ENCODE assay signal across 8 cellular contexts in the genomic region with DNA sequence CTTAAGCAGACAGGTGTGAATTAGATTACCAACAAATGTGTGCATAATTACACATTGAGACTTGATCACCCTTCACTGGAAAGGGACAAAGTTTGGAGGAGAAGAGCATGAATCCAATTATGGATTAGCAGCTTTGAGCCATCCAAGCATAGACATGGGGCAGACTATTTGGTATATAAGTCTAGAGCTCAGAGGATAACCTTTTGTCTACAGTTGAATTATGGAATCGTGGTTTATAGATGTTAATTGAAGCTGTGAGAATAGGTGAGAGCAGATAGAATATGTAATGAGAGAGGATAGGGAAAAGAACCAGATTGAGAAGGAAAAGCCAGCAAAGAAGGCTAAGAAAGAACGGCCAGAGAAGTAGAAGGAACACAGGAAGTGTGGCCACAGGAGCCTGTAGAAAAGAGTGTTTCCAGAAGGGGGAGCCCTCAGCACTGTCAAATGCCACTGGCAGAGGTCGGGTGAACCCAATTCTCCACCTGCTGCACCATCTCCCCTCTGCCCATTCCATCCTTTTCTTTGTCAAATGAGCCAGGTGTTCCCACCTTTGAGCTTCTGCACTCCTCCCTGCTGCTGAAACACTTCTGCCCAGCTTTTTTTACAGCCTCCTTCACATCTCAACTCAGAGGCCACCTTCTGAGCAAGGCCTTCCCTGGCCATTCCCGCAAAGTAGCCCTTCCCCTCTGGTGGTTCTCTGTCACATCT. TPM values are rescaled to one million over a fixed set of nuclear protein-coding genes. Genes with fewer than 3 reads are reported as not detected.
DNase-seq lines count a peak whose midpoint lies in the region; ATAC-seq, FAIRE-seq and TF ChIP-seq lines count a peak whose summit lies in the region.

No MANE protein-coding gene starts in this region.

- H3K27me3 ChIP-seq in GM23338 (ENCODE audit: insufficient read depth) = no peaks in the 10 kb centered on the region
- H3K27me3 ChIP-seq in HepG2 (ENCODE audit: control insufficient read depth in 1 of 2, insufficient read depth in 2 of 2, low read length in 2 of 2) = no peaks in the 10 kb centered on the region

- H3K4me2 ChIP-seq in GM23338 = no peak overlapping the region
- no peak overlapping the region for H3K4me2 ChIP-seq in HepG2 (ENCODE audit: low read depth, low read length)

- peak overlapping the region; percentile 66 for H3K27ac Mint-ChIP-seq in GM23338

- H3K4me3 ChIP-seq in GM23338 (no peak overlapping the region), HepG2 (replicated peaks in 1 of 3; ENCODE audit: insufficient read depth in 1 of 3, low read depth in 2 of 3, low read length in 3 of 3) (no peak overlapping the region)

- DNase-seq in AG20443 (ENCODE audit: low spot score) (peak; percentile 78), GM23338 (ENCODE audit: low spot score) (peak; percentile 90), NCI-H2227 treated with DMSO at 0.1 percent for 48 hours (lab: John Stamatoyannopoulos, UW) (peak; percentile 41), cerebellar cortex (ENCODE audit: low spot score) (peak; percentile 77), HepG2 (ENCODE audit: low spot score) (peak; percentile 61)
- peak; percentile 10 to 39 (median 33) for DNase-seq in activated CD4-positive, CD25-positive, alpha-beta regulatory T cell (lab: John Stamatoyannopoulos, UW)
- peak; percentile 21 to 45 for DNase-seq in stimulated activated CD8-positive, alpha-beta memory T cell treated with anti-CD3 and anti-CD28 coated beads, Interleukin-15, amount 100 ng/mL, for 4 hours (ENCODE audit: low read depth in 2 of 2)

- peaks cover 19% of the 10 kb centered on the region for H3K36me3 ChIP-seq in GM23338 (ENCODE audit: insufficient read depth)
- H3K36me3 ChIP-seq in HepG2 (replicated peaks in 1 of 2; ENCODE audit: control insufficient read depth in 1 of 2, insufficient read depth in 2 of 2, low read length in 2 of 2) = peaks cover 37 to 57% of the 10 kb centered on the region in 2 experiments

- FAIRE-seq in HepG2 (lab: Jason Lieb, UNC) = peak; percentile 74

- H3K9ac ChIP-seq in HepG2 (ENCODE audit: insufficient read depth, low read depth, low read length) = no peak overlapping the region

- no peak; a peak in 1 of 4 replicates for TF ChIP-seq POLR2A in HepG2 (IDR thresholded peaks at IDR 0.05; ENCODE audit: insufficient read depth in 1 of 2, low read depth in 2 of 2, low read length in 2 of 2)

- CTCF ChIA-PET in HepG2 (lab: Yijun Ruan, JAX; ENCODE audit: low intra/inter-chr PET ratio, low total read pairs) = interaction anchor here (1.3 to 2.7 kb wide), 3 partner anchors 91 to 171 kb away, joined by 4 to 14 read pairs (median 5); no protein-coding TSS in a partner anchor

- no peaks in the 10 kb centered on the region for H3K9me2 ChIP-seq in GM23338 (ENCODE audit: insufficient read depth)

- H2AFZ ChIP-seq in GM23338 (no peak overlapping the region), HepG2 (ENCODE audit: low read length) (no peak overlapping the region)

- no peak for TF ChIP-seq EP300 in HepG2 (IDR thresholded peaks at IDR 0.05; ENCODE audit: low read depth in 2 of 2, low read length in 2 of 2)
- TF ChIP-seq EP300 in HepG2 (CRISPR knock-in tag; IDR thresholded peaks at IDR 0.05; ENCODE audit: borderline replicate concordance) = no peak

- H3F3A ChIP-seq in GM23338 (replicated peaks; ENCODE audit: low read depth) = peaks cover 7% of the 10 kb centered on the region

- H3K9me3 Mint-ChIP-seq in GM23338 = no peaks in the 10 kb centered on the region

- H3K4me1 ChIP-seq in GM23338 (ENCODE audit: insufficient read depth) (peaks cover 7% of the 10 kb centered on the region; the same call in 1 of the 2 replicates), HepG2 (ENCODE audit: insufficient read depth, low read length) (no peaks in the 10 kb centered on the region)

- TF ChIP-seq CTCF in GM23338 (conservative IDR thresholded peaks at IDR 0.05; ENCODE audit: low read depth in 2 of 2) (peak; percentile 71 to 81), HepG2 (CRISPR knock-in tag; IDR thresholded peaks at IDR 0.05) (peak; percentile 94)

- ATAC-seq in GM23338 (peak; percentile 99), HepG2 (peak; percentile 97), GM19452 (IDR thresholded peaks at IDR 0.05; ENCODE audit: unreplicated experiment) (no peak)

- H3K4me1 Mint-ChIP-seq in GM23338 = peaks cover 4% of the 10 kb centered on the region

- no TSS peak for BruUV-seq in HepG2 (replicated peaks; lab: Mats Ljungman, UMichigan)

- H3K27ac ChIP-seq in GM23338 (ENCODE audit: low read depth) = peak overlapping the region; percentile 83; the same call in 1 of the 2 replicates
- no peak overlapping the region for H3K27ac ChIP-seq in HepG2 (ENCODE audit: extremely low read length, insufficient read depth, low read length)

- POLR2A ChIA-PET in HepG2 (lab: Yijun Ruan, JAX) = interaction anchor here (0.5 to 1.8 kb wide), 4 partner anchors 91 to 147 kb away, joined by 3 to 6 read pairs (median 3); partner anchors contain the start of gene CTSA

- intact Hi-C loops in HepG2 (cut with micrococcal nuclease; ENCODE audit: unreplicated experiment) = loop anchor here (1.0 to 10.0 kb wide), 2 partner anchors 86 to 164 kb away; partner anchors contain the start of genes SPATA25 and ZSWIM1

- H3K4me3 Mint-ChIP-seq in GM23338 = no peak overlapping the region

- no peaks in the 10 kb centered on the region for H3K27me3 Mint-ChIP-seq in GM23338 (ENCODE audit: insufficient read depth, low read depth, poor library complexity)

- peak; percentile 71 for TF ChIP-seq RAD21 in HepG2 (CRISPR knock-in tag; IDR thresholded peaks at IDR 0.05)

- 39% methylated on average over 4 of the region's 4 CpGs for WGBS in HepG2 (ENCODE audit: low lambda C conversion rate)

- in situ Hi-C loops in HepG2 (cut with HindIII; ENCODE audit: extremely low pct_ligation_motif_present, low pct_unique_long_range_greater_than_20kb) = loop anchor here (25.0 kb wide), 1 partner anchor 563 kb away; no protein-coding TSS in a partner anchor

- H3K9me3 ChIP-seq in HepG2 (ENCODE audit: low read length) = no peaks in the 10 kb centered on the region

- H3K79me2 ChIP-seq in GM23338 (replicated peaks; ENCODE audit: insufficient read depth) (no peaks in the 10 kb centered on the region), HepG2 (ENCODE audit: insufficient read depth, low read length) (no peaks in the 10 kb centered on the region)

- peaks cover 57% of the 10 kb centered on the region for H3K36me3 Mint-ChIP-seq in GM23338 (ENCODE audit: low read depth)

- H4K20me1 ChIP-seq in GM23338 (replicated peaks; ENCODE audit: insufficient read depth) (no peaks in the 10 kb centered on the region; the same call in 1 of the 2 replicates), HepG2 (ENCODE audit: insufficient read depth, low read length) (no peaks in the 10 kb centered on the region)

RNA-seq across cellular contexts. Expression of gene DNTTIP1, which starts 7.3 kb away (rescaled TPM):
- total RNA-seq in GM23338 (2014; rRNA removed; shearing (Covaris generic)) = 21.4 and 31.6 TPM in 2 replicates
- 50.3 TPM in 2 replicates for polyA plus RNA-seq in GM23338 (2016; fragmentation: Nextera tagmentation; extraction: Ambion mirVana)
- 23.2 and 40.1 TPM in 2 replicates for total RNA-seq in HepG2 (2016; rRNA removed; fragmentation: Illumina TruSeq; extraction: Trizol)
- total RNA-seq in HepG2 (2016; cell fraction: cytosol; rRNA removed; fragmentation: Illumina TruSeq; extraction: Trizol; ENCODE audit: low read depth) = 7.7 TPM in 2 replicates
- 24.8 and 38.1 TPM in 2 replicates for total RNA-seq in HepG2 (2016; cell fraction: insoluble cytoplasmic fraction; rRNA removed; fragmentation: Illumina TruSeq; extraction: Trizol)
- 16.6 and 17.9 TPM in 2 replicates for total RNA-seq in HepG2 (2016; cell fraction: membrane; rRNA removed; fragmentation: Illumina TruSeq; extraction: Trizol)
- 22.3 and 25.4 TPM in 2 replicates for total RNA-seq in HepG2 (2016; cell fraction: nucleus; rRNA removed; fragmentation: Illumina TruSeq; extraction: Trizol)
- 56.7 and 56.8 TPM in 2 replicates for polyA plus RNA-seq in HepG2 (2011; rRNA removed)
- 53.3 and 67.0 TPM in 2 replicates for polyA plus RNA-seq in HepG2 (2011; cell fraction: cytosol; rRNA removed)
- 32.3 and 33.3 TPM in 2 replicates for polyA plus RNA-seq in HepG2 (2011; cell fraction: nucleus; rRNA removed)
- polyA plus RNA-seq in HepG2 (2012) = 30.3 and 40.0 TPM in 2 replicates
- 14.1 and 14.5 TPM in 2 replicates for polyA plus RNA-seq in HepG2 (2016; cell fraction: cytosol; fragmentation: Illumina TruSeq; extraction: Trizol; ENCODE audit: low read depth)
- polyA plus RNA-seq in HepG2 (2016; cell fraction: insoluble cytoplasmic fraction; fragmentation: Illumina TruSeq; extraction: Trizol; ENCODE audit: low read depth) = 67.9 and 72.1 TPM in 2 replicates
- polyA plus RNA-seq in HepG2 (2016; cell fraction: membrane; fragmentation: Illumina TruSeq; extraction: Trizol; ENCODE audit: low read depth) = 21.7 and 24.7 TPM in 2 replicates
- polyA plus RNA-seq in HepG2 (2016; cell fraction: nucleus; fragmentation: Illumina TruSeq; extraction: Trizol; ENCODE audit: insufficient read depth, low read depth) = 53.7 and 62.4 TPM in 2 replicates
- 18.2 and 34.1 TPM in 2 replicates for polyA minus RNA-seq in HepG2 (2011; rRNA and poly(A)+ RNA removed; ENCODE audit: low replicate concordance)
- polyA minus RNA-seq in HepG2 (2011; cell fraction: cytosol; rRNA and poly(A)+ RNA removed) = 20.2 and 22.0 TPM in 2 replicates
- 11.3 and 22.8 TPM in 2 replicates for polyA minus RNA-seq in HepG2 (2011; cell fraction: nucleus; rRNA and poly(A)+ RNA removed)

RNA-seq across cellular contexts. Expression of gene WFDC3, which starts 7.4 kb away (rescaled TPM):
- total RNA-seq in GM23338 (2014; rRNA removed; shearing (Covaris generic)) = 0.73 TPM in 1 of 2 replicates, not detected in the other
- polyA plus RNA-seq in GM23338 (2016; fragmentation: Nextera tagmentation; extraction: Ambion mirVana) = 0.36 TPM in 1 of 2 replicates, not detected in the other
- 0.40 and 0.58 TPM in 2 replicates for total RNA-seq in HepG2 (2016; rRNA removed; fragmentation: Illumina TruSeq; extraction: Trizol)
- total RNA-seq in HepG2 (2016; cell fraction: cytosol; rRNA removed; fragmentation: Illumina TruSeq; extraction: Trizol; ENCODE audit: low read depth) = not detected in 2 replicates
- total RNA-seq in HepG2 (2016; cell fraction: insoluble cytoplasmic fraction; rRNA removed; fragmentation: Illumina TruSeq; extraction: Trizol) = not detected in 2 replicates
- total RNA-seq in HepG2 (2016; cell fraction: membrane; rRNA removed; fragmentation: Illumina TruSeq; extraction: Trizol) = not detected in 2 replicates
- total RNA-seq in HepG2 (2016; cell fraction: nucleus; rRNA removed; fragmentation: Illumina TruSeq; extraction: Trizol) = not detected in 2 replicates
- 0.33 TPM in 1 of 2 replicates, not detected in the other for polyA plus RNA-seq in HepG2 (2011; rRNA removed)
- polyA plus RNA-seq in HepG2 (2011; cell fraction: cytosol; rRNA removed) = 0.28 and 0.32 TPM in 2 replicates
- not detected in 2 replicates for polyA plus RNA-seq in HepG2 (2011; cell fraction: nucleus; rRNA removed)
- not detected in 2 replicates for polyA plus RNA-seq in HepG2 (2012)
- polyA plus RNA-seq in HepG2 (2016; cell fraction: cytosol; fragmentation: Illumina TruSeq; extraction: Trizol; ENCODE audit: low read depth) = 0.69 TPM in 1 of 2 replicates, not detected in the other
- polyA plus RNA-seq in HepG2 (2016; cell fraction: insoluble cytoplasmic fraction; fragmentation: Illumina TruSeq; extraction: Trizol; ENCODE audit: low read depth) = 0.67 TPM in 1 of 2 replicates, not detected in the other
- 0.76 TPM in 1 of 2 replicates, not detected in the other for polyA plus RNA-seq in HepG2 (2016; cell fraction: membrane; fragmentation: Illumina TruSeq; extraction: Trizol; ENCODE audit: low read depth)
- polyA plus RNA-seq in HepG2 (2016; cell fraction: nucleus; fragmentation: Illumina TruSeq; extraction: Trizol; ENCODE audit: insufficient read depth, low read depth) = not detected in 2 replicates
- polyA minus RNA-seq in HepG2 (2011; rRNA and poly(A)+ RNA removed; ENCODE audit: low replicate concordance) = not detected in 2 replicates
- not detected in 2 replicates for polyA minus RNA-seq in HepG2 (2011; cell fraction: cytosol; rRNA and poly(A)+ RNA removed)
- 1.0 TPM in 1 of 2 replicates, not detected in the other for polyA minus RNA-seq in HepG2 (2011; cell fraction: nucleus; rRNA and poly(A)+ RNA removed)

RNA-seq across cellular contexts. Expression of gene UBE2C, which starts 13.4 kb away (rescaled TPM):
- 198 and 247 TPM in 2 replicates for total RNA-seq in GM23338 (2014; rRNA removed; shearing (Covaris generic))
- polyA plus RNA-seq in GM23338 (2016; fragmentation: Nextera tagmentation; extraction: Ambion mirVana) (698 and 742 TPM in 2 replicates), HepG2 (2011; rRNA removed) (58.6 and 100 TPM in 2 replicates)
- 123 and 139 TPM in 2 replicates for total RNA-seq in HepG2 (2016; rRNA removed; fragmentation: Illumina TruSeq; extraction: Trizol)
- total RNA-seq in HepG2 (2016; cell fraction: cytosol; rRNA removed; fragmentation: Illumina TruSeq; extraction: Trizol; ENCODE audit: low read depth) = 108 and 125 TPM in 2 replicates
- total RNA-seq in HepG2 (2016; cell fraction: insoluble cytoplasmic fraction; rRNA removed; fragmentation: Illumina TruSeq; extraction: Trizol) = 118 and 139 TPM in 2 replicates
- 79.5 and 81.6 TPM in 2 replicates for total RNA-seq in HepG2 (2016; cell fraction: membrane; rRNA removed; fragmentation: Illumina TruSeq; extraction: Trizol)
- 34.2 and 41.5 TPM in 2 replicates for total RNA-seq in HepG2 (2016; cell fraction: nucleus; rRNA removed; fragmentation: Illumina TruSeq; extraction: Trizol)
- polyA plus RNA-seq in HepG2 (2011; cell fraction: cytosol; rRNA removed) = 63.8 and 96.2 TPM in 2 replicates
- 29.8 and 37.6 TPM in 2 replicates for polyA plus RNA-seq in HepG2 (2011; cell fraction: nucleus; rRNA removed)
- 47.4 and 65.0 TPM in 2 replicates for polyA plus RNA-seq in HepG2 (2012)
- polyA plus RNA-seq in HepG2 (2016; cell fraction: cytosol; fragmentation: Illumina TruSeq; extraction: Trizol; ENCODE audit: low read depth) = 79.9 and 83.0 TPM in 2 replicates
- polyA plus RNA-seq in HepG2 (2016; cell fraction: insoluble cytoplasmic fraction; fragmentation: Illumina TruSeq; extraction: Trizol; ENCODE audit: low read depth) = 212 and 226 TPM in 2 replicates
- polyA plus RNA-seq in HepG2 (2016; cell fraction: membrane; fragmentation: Illumina TruSeq; extraction: Trizol; ENCODE audit: low read depth) = 72.2 and 74.7 TPM in 2 replicates
- 105 and 106 TPM in 2 replicates for polyA plus RNA-seq in HepG2 (2016; cell fraction: nucleus; fragmentation: Illumina TruSeq; extraction: Trizol; ENCODE audit: insufficient read depth, low read depth)
- 49.8 and 263 TPM in 2 replicates for polyA minus RNA-seq in HepG2 (2011; rRNA and poly(A)+ RNA removed; ENCODE audit: low replicate concordance)
- 28.6 and 38.5 TPM in 2 replicates for polyA minus RNA-seq in HepG2 (2011; cell fraction: cytosol; rRNA and poly(A)+ RNA removed)
- 13.6 and 17.3 TPM in 2 replicates for polyA minus RNA-seq in HepG2 (2011; cell fraction: nucleus; rRNA and poly(A)+ RNA removed)

RNA-seq across cellular contexts. Expression of gene TNNC2, which starts 28.0 kb away (rescaled TPM):
- total RNA-seq in GM23338 (2014; rRNA removed; shearing (Covaris generic)) = 0.59 TPM in 1 of 2 replicates, not detected in the other
- polyA plus RNA-seq in GM23338 (2016; fragmentation: Nextera tagmentation; extraction: Ambion mirVana) (32.5 and 33.3 TPM in 2 replicates), HepG2 (2011; rRNA removed) (1.8 and 2.5 TPM in 2 replicates)
- 4.7 and 7.1 TPM in 2 replicates for total RNA-seq in HepG2 (2016; rRNA removed; fragmentation: Illumina TruSeq; extraction: Trizol)
- total RNA-seq in HepG2 (2016; cell fraction: cytosol; rRNA removed; fragmentation: Illumina TruSeq; extraction: Trizol; ENCODE audit: low read depth) = 1.9 TPM in 2 replicates
- total RNA-seq in HepG2 (2016; cell fraction: insoluble cytoplasmic fraction; rRNA removed; fragmentation: Illumina TruSeq; extraction: Trizol) = 3.9 and 7.3 TPM in 2 replicates
- 1.4 and 2.9 TPM in 2 replicates for total RNA-seq in HepG2 (2016; cell fraction: membrane; rRNA removed; fragmentation: Illumina TruSeq; extraction: Trizol)
- total RNA-seq in HepG2 (2016; cell fraction: nucleus; rRNA removed; fragmentation: Illumina TruSeq; extraction: Trizol) = 0.78 and 1.0 TPM in 2 replicates
- polyA plus RNA-seq in HepG2 (2011; cell fraction: cytosol; rRNA removed) = 4.6 and 5.7 TPM in 2 replicates
- polyA plus RNA-seq in HepG2 (2011; cell fraction: nucleus; rRNA removed) = 1.7 and 1.9 TPM in 2 replicates
- polyA plus RNA-seq in HepG2 (2012) = 2.2 and 3.6 TPM in 2 replicates
- polyA plus RNA-seq in HepG2 (2016; cell fraction: cytosol; fragmentation: Illumina TruSeq; extraction: Trizol; ENCODE audit: low read depth) = 1.7 and 2.4 TPM in 2 replicates
- 8.8 and 10.1 TPM in 2 replicates for polyA plus RNA-seq in HepG2 (2016; cell fraction: insoluble cytoplasmic fraction; fragmentation: Illumina TruSeq; extraction: Trizol; ENCODE audit: low read depth)
- 1.5 and 1.8 TPM in 2 replicates for polyA plus RNA-seq in HepG2 (2016; cell fraction: membrane; fragmentation: Illumina TruSeq; extraction: Trizol; ENCODE audit: low read depth)
- polyA plus RNA-seq in HepG2 (2016; cell fraction: nucleus; fragmentation: Illumina TruSeq; extraction: Trizol; ENCODE audit: insufficient read depth, low read depth) = 3.3 and 3.6 TPM in 2 replicates
- 1.7 and 2.9 TPM in 2 replicates for polyA minus RNA-seq in HepG2 (2011; rRNA and poly(A)+ RNA removed; ENCODE audit: low replicate concordance)
- 1.3 TPM in 1 of 2 replicates, not detected in the other for polyA minus RNA-seq in HepG2 (2011; cell fraction: cytosol; rRNA and poly(A)+ RNA removed)
- polyA minus RNA-seq in HepG2 (2011; cell fraction: nucleus; rRNA and poly(A)+ RNA removed) = 1.3 and 1.7 TPM in 2 replicates

RNA-seq across cellular contexts. Expression of gene SNX21, which starts 34.5 kb away (rescaled TPM):
- total RNA-seq in GM23338 (2014; rRNA removed; shearing (Covaris generic)) = 26.7 and 31.5 TPM in 2 replicates
- polyA plus RNA-seq in GM23338 (2016; fragmentation: Nextera tagmentation; extraction: Ambion mirVana) (13.3 and 15.5 TPM in 2 replicates), HepG2 (2011; rRNA removed) (7.7 and 9.3 TPM in 2 replicates)
- 9.3 and 12.8 TPM in 2 replicates for total RNA-seq in HepG2 (2016; rRNA removed; fragmentation: Illumina TruSeq; extraction: Trizol)
- 3.2 and 4.1 TPM in 2 replicates for total RNA-seq in HepG2 (2016; cell fraction: cytosol; rRNA removed; fragmentation: Illumina TruSeq; extraction: Trizol; ENCODE audit: low read depth)
- 8.3 and 13.1 TPM in 2 replicates for total RNA-seq in HepG2 (2016; cell fraction: insoluble cytoplasmic fraction; rRNA removed; fragmentation: Illumina TruSeq; extraction: Trizol)
- total RNA-seq in HepG2 (2016; cell fraction: membrane; rRNA removed; fragmentation: Illumina TruSeq; extraction: Trizol) = 8.2 and 11.5 TPM in 2 replicates
- total RNA-seq in HepG2 (2016; cell fraction: nucleus; rRNA removed; fragmentation: Illumina TruSeq; extraction: Trizol) = 8.8 and 9.6 TPM in 2 replicates
- polyA plus RNA-seq in HepG2 (2011; cell fraction: cytosol; rRNA removed) = 5.3 and 8.0 TPM in 2 replicates
- 19.8 and 23.5 TPM in 2 replicates for polyA plus RNA-seq in HepG2 (2011; cell fraction: nucleus; rRNA removed)
- polyA plus RNA-seq in HepG2 (2012) = 2.8 and 3.5 TPM in 2 replicates
- polyA plus RNA-seq in HepG2 (2016; cell fraction: cytosol; fragmentation: Illumina TruSeq; extraction: Trizol; ENCODE audit: low read depth) = 3.6 and 3.9 TPM in 2 replicates
- polyA plus RNA-seq in HepG2 (2016; cell fraction: insoluble cytoplasmic fraction; fragmentation: Illumina TruSeq; extraction: Trizol; ENCODE audit: low read depth) = 9.9 and 11.5 TPM in 2 replicates
- 7.4 and 8.6 TPM in 2 replicates for polyA plus RNA-seq in HepG2 (2016; cell fraction: membrane; fragmentation: Illumina TruSeq; extraction: Trizol; ENCODE audit: low read depth)
- 12.4 and 16.9 TPM in 2 replicates for polyA plus RNA-seq in HepG2 (2016; cell fraction: nucleus; fragmentation: Illumina TruSeq; extraction: Trizol; ENCODE audit: insufficient read depth, low read depth)
- polyA minus RNA-seq in HepG2 (2011; rRNA and poly(A)+ RNA removed; ENCODE audit: low replicate concordance) = 4.7 and 14.9 TPM in 2 replicates
- 5.2 and 5.3 TPM in 2 replicates for polyA minus RNA-seq in HepG2 (2011; cell fraction: cytosol; rRNA and poly(A)+ RNA removed)
- polyA minus RNA-seq in HepG2 (2011; cell fraction: nucleus; rRNA and poly(A)+ RNA removed) = 13.4 and 17.7 TPM in 2 replicates

Comparison
In these comparisons a context has a peak if more than half of its experiments do, and no peak if none do; other contexts are left out.
1. DNase-seq: peak in every context shown above with its lines; median percentile 90 in GM23338; 78 in AG20443; 77 in cerebellar cortex; 61 in HepG2; 41 in NCI-H2227 treated with DMSO at 0.1 percent for 48 hours; 33 in activated CD4-positive, CD25-positive, alpha-beta regulatory T cell; 33 in stimulated activated CD8-positive, alpha-beta memory T cell treated with anti-CD3 and anti-CD28 coated beads, Interleukin-15, amount 100 ng/mL, for 4 hours.